8 cellular contexts compared by ENCODE assay signal in the genomic region with DNA sequence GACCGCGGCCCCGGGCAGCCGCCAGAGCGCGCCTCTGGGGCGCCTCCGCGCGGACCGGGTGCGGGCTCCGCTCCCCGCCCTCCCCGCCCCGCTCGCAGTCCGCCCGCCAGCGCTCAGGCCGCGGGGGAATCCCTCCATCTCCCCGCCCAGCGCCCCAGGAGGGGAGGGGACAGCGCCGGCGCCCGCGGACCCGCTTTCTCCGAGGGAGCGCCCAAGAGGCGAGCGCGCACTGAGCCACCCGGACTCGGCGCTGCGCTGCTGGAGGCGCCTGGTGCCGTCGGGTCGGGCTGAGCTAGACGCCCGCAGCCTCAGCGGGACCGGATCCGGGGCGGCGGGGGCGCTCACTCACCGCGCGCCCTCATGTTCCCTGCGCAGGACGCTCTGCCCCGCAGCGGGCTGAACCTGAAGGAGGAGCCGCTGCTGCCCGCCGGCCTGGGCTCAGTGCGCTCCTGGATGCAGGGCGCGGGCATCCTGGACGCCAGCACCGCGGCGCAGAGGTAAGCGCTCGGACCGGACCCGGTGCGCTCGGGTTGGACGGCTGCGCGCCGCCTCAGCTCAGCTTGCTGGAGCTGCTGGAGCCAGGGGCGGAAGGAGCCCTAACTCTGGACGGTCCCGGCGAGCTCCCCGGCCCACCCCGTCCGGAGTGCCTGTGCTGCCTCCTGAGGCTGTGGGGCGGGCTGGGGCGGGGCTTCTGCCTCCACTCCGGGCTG. TPM values are rescaled to one million over a fixed set of nuclear protein-coding genes. Genes with fewer than 3 reads are reported as not detected.
DNase-seq lines count a peak whose midpoint lies in the region; ATAC-seq and TF ChIP-seq lines count a peak whose summit lies in the region.

No MANE protein-coding gene starts in this region.

- peaks cover 82% of the 10 kb centered on the region for H3K27me3 ChIP-seq in endodermal cell (ENCODE audit: control insufficient read depth, insufficient read depth, low read length, poor library complexity, severe bottlenecking)
- H3K27me3 ChIP-seq in testis: no peaks in the 10 kb centered on the region

- H3K27ac ChIP-seq in endodermal cell (ENCODE audit: low read depth, low read length) (no peak overlapping the region), testis (no peak overlapping the region)

- TF ChIP-seq CTCF in AG04449 (IDR thresholded peaks at IDR 0.05; ENCODE audit: insufficient read depth, low read length, missing control alignments) (no peak), endodermal cell (conservative IDR thresholded peaks at IDR 0.05) (no peak), natural killer cell (IDR thresholded peaks at IDR 0.05) (no peak), testis (IDR thresholded peaks at IDR 0.05) (no peak)

- H3K4me1 ChIP-seq in endodermal cell (ENCODE audit: control insufficient read depth, insufficient read depth, low read length) (no peaks in the 10 kb centered on the region), testis (no peaks in the 10 kb centered on the region)

- peaks cover 85% of the 10 kb centered on the region for H3K27me3 Mint-ChIP-seq in endodermal cell (ENCODE audit: insufficient read depth)
- peaks cover 0 to 43% of the 10 kb centered on the region in 2 donors for H3K27me3 Mint-ChIP-seq in natural killer cell (ENCODE audit: low read depth in 2 of 2)

- H3K36me3 Mint-ChIP-seq in endodermal cell (ENCODE audit: low read depth): no peaks in the 10 kb centered on the region
- H3K36me3 Mint-ChIP-seq in natural killer cell: no peaks in the 10 kb centered on the region

- POLR2A ChIA-PET in AG04449 (lab: Yijun Ruan, JAX): no interaction called here

- no peak for DNase-seq in AG04449 (ENCODE audit: low read depth, low spot score)
- DNase-seq in HuH-7 (ENCODE audit: low spot score): peak; percentile 71
- peak; percentile 34 to 38 for DNase-seq in activated CD4-positive, alpha-beta T cell treated with anti-CD3 and anti-CD28 coated beads, Interleukin-2, amount 50 U/mL, for 4 hours
- peak; percentile 83 for DNase-seq in endodermal cell
- peak; percentile 65 for DNase-seq in natural killer cell
- DNase-seq in testis: peak; percentile 20
- DNase-seq in NCI-H2029 (lab: John Stamatoyannopoulos, UW): no peak

- no peaks in the 10 kb centered on the region for H3K9me3 Mint-ChIP-seq in endodermal cell
- H3K9me3 Mint-ChIP-seq in natural killer cell: no peaks in the 10 kb centered on the region

- intact Hi-C loops in natural killer cell (cut with micrococcal nuclease) (no loop called here), testis (cut with DNase I; ENCODE audit: low total_unique reads) (no loop called here)

- H3K9me3 ChIP-seq in endodermal cell (ENCODE audit: control insufficient read depth, low read length) (no peaks in the 10 kb centered on the region), testis (no peaks in the 10 kb centered on the region)

- no peak for TF ChIP-seq POLR2A in testis (IDR thresholded peaks at IDR 0.05)

- no peaks in the 10 kb centered on the region for H3K36me3 ChIP-seq in endodermal cell (ENCODE audit: control insufficient read depth, insufficient read depth, low read length)
- no peaks in the 10 kb centered on the region for H3K36me3 ChIP-seq in testis (ENCODE audit: low read depth, missing control alignments)

- H3K27ac Mint-ChIP-seq in endodermal cell (no peak overlapping the region), natural killer cell (peak overlapping the region in 1 of 2 donors; percentile 44)

- CTCF ChIA-PET in AG04449 (lab: Yijun Ruan, JAX): interaction anchor here (1.0 to 3.8 kb wide), 7 partner anchors 10 to 64 kb away, joined by 3 to 16 read pairs (median 4); no protein-coding TSS in a partner anchor

- ATAC-seq in natural killer cell (peak; percentile 70 to 79 (median 75)), HG03045 (IDR thresholded peaks at IDR 0.05; ENCODE audit: unreplicated experiment) (no peak)

- H3K4me1 Mint-ChIP-seq in endodermal cell: peaks cover 7% of the 10 kb centered on the region
- peaks cover 21 to 40% of the 10 kb centered on the region in 2 donors for H3K4me1 Mint-ChIP-seq in natural killer cell

- H3K4me3 ChIP-seq in AG04449 (ENCODE audit: low read depth, low read length) (peak overlapping the region; percentile 44), endodermal cell (ENCODE audit: low read length) (no peak overlapping the region), testis (peak overlapping the region; percentile 46 to 64)

- no peak overlapping the region for H3K9ac ChIP-seq in endodermal cell (ENCODE audit: extremely low read depth, low read length, poor library complexity, severe bottlenecking)

- 3% methylated on average over 22 to 88 of the region's 88 CpGs for WGBS in endodermal cell (ENCODE audit: insufficient coverage in 1 of 2, insufficient read length in 1 of 2), 2 experiments
- 4% methylated on average over 53 of the region's 88 CpGs; no CpG with 5 or more reads in 1 of the 2 donors for WGBS in testis, 2 donors

- peak overlapping the region; percentile 31 for H3K4me3 Mint-ChIP-seq in endodermal cell
- H3K4me3 Mint-ChIP-seq in natural killer cell: peak overlapping the region; percentile 28

RNA-seq across cellular contexts. Expression of a gene that starts 0.9 kb away (rescaled TPM):
- total RNA-seq in endodermal cell: 10 to 100 TPM in 1 of 2 donors, 1 to 10 TPM in 1; 6.4 to 12.1 TPM
- 17.5 TPM for polyA plus RNA-seq in endodermal cell (2013, experiment 1 of 2)
- 16.1 TPM for polyA plus RNA-seq in endodermal cell (2013, experiment 2 of 2)
- 10 to 100 TPM; 17.1 to 21.7 (median 20.4) TPM for total RNA-seq in natural killer cell
- total RNA-seq in testis: 10 to 100 TPM in 1 of 2 donors, 1 to 10 TPM in 1; 7.4 to 14.2 TPM
- 6.1 TPM for polyA plus RNA-seq in testis (ENCODE audit: insufficient read depth, low read depth, low replicate concordance)

RNA-seq across cellular contexts. Expression of a gene that starts 29.4 kb away (rescaled TPM):
- 10 to 100 TPM; 89.9 to 91.7 TPM for total RNA-seq in endodermal cell
- polyA plus RNA-seq in endodermal cell (2013, experiment 1 of 2): 78.9 TPM
- polyA plus RNA-seq in endodermal cell (2013, experiment 2 of 2): 69.2 TPM
- total RNA-seq in natural killer cell: 100 to 1,000 TPM; 149 to 161 (median 153) TPM
- total RNA-seq in testis: 100 to 1,000 TPM; 105 to 123 TPM
- polyA plus RNA-seq in testis (ENCODE audit: insufficient read depth, low read depth, low replicate concordance): 90.6 TPM

RNA-seq across cellular contexts. Expression of a gene that starts 41.0 kb away (rescaled TPM):
- 100 to 1,000 TPM; 386 to 432 TPM for total RNA-seq in endodermal cell
- polyA plus RNA-seq in endodermal cell (2013, experiment 1 of 2): 305 TPM
- polyA plus RNA-seq in endodermal cell (2013, experiment 2 of 2): 280 TPM
- 100 to 1,000 TPM; 169 to 216 (median 214) TPM for total RNA-seq in natural killer cell
- total RNA-seq in testis: 100 to 1,000 TPM; 110 TPM
- polyA plus RNA-seq in testis (ENCODE audit: insufficient read depth, low read depth, low replicate concordance): 125 TPM

Comparison
In these comparisons a context has a peak if more than half of its experiments do, and no peak if none do; other contexts are left out.
1. DNase-seq: peak in HuH-7 (single experiment), activated CD4-positive, alpha-beta T cell treated with anti-CD3 and anti-CD28 coated beads, Interleukin-2, amount 50 U/mL, for 4 hours (2 of 2), endodermal cell (single experiment), natural killer cell (single experiment) and testis (single experiment); none in AG04449 (single experiment) and NCI-H2029 (single experiment).